17 cellular contexts compared by ENCODE assay signal in genomic region chr2:234165421-234165820, GRCh38.
DNase-seq lines count a peak whose midpoint lies in the region; ATAC-seq and TF ChIP-seq lines count a peak whose summit lies in the region.
"Had no signal": no experiment of that assay in that cellular context is flagged by ENCODE, and none has a peak within 500 bp of the region (broad histone marks: within the 10 kb centered on the region; RNA-seq: fewer than 3 reads in every experiment).

No MANE protein-coding gene starts in this region.

- H3K4me3 Mint-ChIP-seq in endodermal cell (no peak overlapping the region), naive B cell (peak overlapping the region in 6 of 8 donors; percentile 23 to 87 (median 62))

- TF ChIP-seq CTCF in BJ (IDR thresholded peaks at IDR 0.05; ENCODE audit: insufficient read depth, low read depth, low read length) (no peak), Panc1 (IDR thresholded peaks at IDR 0.05) (no peak), endodermal cell (conservative IDR thresholded peaks at IDR 0.05) (no peak), BE2C (IDR thresholded peaks at IDR 0.05; ENCODE audit: low read depth, low read length) (no peak), adrenal gland (IDR thresholded peaks at IDR 0.05) (no peak)

- POLR2A ChIA-PET in BJ (lab: Charles Lee), result no interaction called here
- POLR2A ChIA-PET in Panc1 (lab: Charles Lee), result no interaction called here

- WGBS in endodermal cell (ENCODE audit: insufficient coverage in 1 of 2, insufficient read length in 1 of 2), 2 experiments, result 39 to 90% methylated on average over 3 to 5 of the region's 5 CpGs
- 80 to 87% (median 82%) methylated on average over 5 of the region's 5 CpGs for WGBS in adrenal gland, 4 donors

- in situ Hi-C loops in Panc1 (cut with HindIII; ENCODE audit: low pct_unique_long_range_greater_than_20kb, low sequenced_read_pairs), result no loop called here

- no peaks in the 10 kb centered on the region for H3K36me3 ChIP-seq in BJ (ENCODE audit: control insufficient read depth, insufficient read depth, low read length)
- no peaks in the 10 kb centered on the region for H3K36me3 ChIP-seq in Panc1 (ENCODE audit: control insufficient read depth, insufficient read depth, low read length)
- no peaks in the 10 kb centered on the region for H3K36me3 ChIP-seq in endodermal cell (ENCODE audit: control insufficient read depth, insufficient read depth, low read length)
- no peaks in the 10 kb centered on the region for H3K36me3 ChIP-seq in BE2C
- H3K36me3 ChIP-seq in adrenal gland (replicated peaks in 1 of 2), result no peaks in the 10 kb centered on the region

- H3K27ac ChIP-seq in Panc1 (ENCODE audit: low read length), result peak overlapping the region; percentile 76; the same call in 1 of the 2 replicates
- H3K27ac ChIP-seq in endodermal cell (ENCODE audit: low read depth, low read length), result peak overlapping the region; percentile 61
- H3K27ac ChIP-seq in adrenal gland, result no peak overlapping the region
- H3K27ac ChIP-seq: foreskin keratinocyte had no signal

- intact Hi-C loops in Panc1 (cut with micrococcal nuclease; ENCODE audit: unreplicated experiment) (no loop called here), adrenal gland (cut with DNase I) (no loop called here)

- no peak for TF ChIP-seq POLR2A in adrenal gland (IDR thresholded peaks at IDR 0.05)

- BruUV-seq in Panc1 (replicated peaks; lab: Mats Ljungman, UMichigan), result no TSS peak

- H3K4me3 ChIP-seq in BJ (ENCODE audit: low read depth, low read length) (no peak overlapping the region), Panc1 (ENCODE audit: low read depth in 2 of 2, low read length in 2 of 2) (no peak overlapping the region), endodermal cell (ENCODE audit: low read length) (no peak overlapping the region), BE2C (ENCODE audit: low read depth, low read length) (no peak overlapping the region), adrenal gland (no peak overlapping the region)

- DNase-seq in BJ (ENCODE audit: low read depth) (peak; percentile 66), Panc1 (ENCODE audit: low read depth, low spot score) (no peak), endodermal cell (no peak), naive B cell (no peak), BE2C (no peak), pons (ENCODE audit: low spot score) (no peak), adrenal gland (no peak)
- DNase-seq: activated CD4-positive, alpha-beta T cell treated with anti-CD3 and anti-CD28 coated beads for 4 hours; activated T-cell treated with anti-CD3 and anti-CD28 coated beads, Interleukin-2, amount 50 U/mL, for 48 hours; amygdala; CD4-positive, CD25-positive, alpha-beta regulatory T cell; foreskin keratinocyte; immature natural killer cell; NCI-H1105 treated with DMSO at 0.1 percent for 48 hours; stimulated activated CD4-positive, alpha-beta T cell treated with anti-CD3 and anti-CD28 coated beads, Interleukin-2, amount 100 ng/mL, for 24 hours; stimulated activated CD8-positive, alpha-beta memory T cell treated with anti-CD3 and anti-CD28 coated beads, Interleukin-4, amount 100 ng/mL, for 48 hours had no signal

- H3K36me3 Mint-ChIP-seq in endodermal cell (ENCODE audit: low read depth) (no peaks in the 10 kb centered on the region), naive B cell (no peaks in the 10 kb centered on the region)

- no peak overlapping the region for H3K9ac ChIP-seq in endodermal cell (ENCODE audit: extremely low read depth, low read length, poor library complexity, severe bottlenecking)

- H3K9me3 ChIP-seq in Panc1 (ENCODE audit: control insufficient read depth, insufficient read depth, low read depth, low read length) (no peaks in the 10 kb centered on the region), endodermal cell (ENCODE audit: control insufficient read depth, low read length) (no peaks in the 10 kb centered on the region), BE2C (no peaks in the 10 kb centered on the region), adrenal gland (replicated peaks in 1 of 3) (no peaks in the 10 kb centered on the region)

- ATAC-seq in Panc1 (no peak), naive B cell (ENCODE audit: low read depth in 2 of 2) (no peak), GM19351 (IDR thresholded peaks at IDR 0.05; ENCODE audit: unreplicated experiment) (no peak)
- ATAC-seq: foreskin keratinocyte had no signal

- CTCF ChIA-PET in BJ (lab: Yijun Ruan, JAX) (interaction anchor here (0.9 to 1.3 kb wide), 3 partner anchors 9 to 335 kb away, joined by 3 read pairs; no protein-coding TSS in a partner anchor), Panc1 (lab: Charles Lee) (no interaction called here)

- H3K27ac Mint-ChIP-seq in endodermal cell (no peak overlapping the region), naive B cell (peak overlapping the region; percentile 93 to 100 (median 98))

- H3K4me1 ChIP-seq in Panc1 (ENCODE audit: control insufficient read depth, insufficient read depth, low read length) (peaks cover 24% of the 10 kb centered on the region), endodermal cell (ENCODE audit: control insufficient read depth, insufficient read depth, low read length) (peaks cover 5% of the 10 kb centered on the region), BE2C (peaks cover 11% of the 10 kb centered on the region), adrenal gland (replicated peaks in 1 of 2) (no peaks in the 10 kb centered on the region)

- H3K4me1 Mint-ChIP-seq in endodermal cell (peaks cover 19% of the 10 kb centered on the region), naive B cell (peaks cover 56 to 63% (median 56%) of the 10 kb centered on the region in 3 donors)

- H3K27me3 ChIP-seq in BJ (ENCODE audit: control insufficient read depth, insufficient read depth, low read length), result no peaks in the 10 kb centered on the region
- H3K27me3 ChIP-seq in Panc1 (ENCODE audit: control insufficient read depth, insufficient read depth, low read length), result no peaks in the 10 kb centered on the region
- H3K27me3 ChIP-seq in endodermal cell (ENCODE audit: control insufficient read depth, insufficient read depth, low read length, poor library complexity, severe bottlenecking), result no peaks in the 10 kb centered on the region
- no peaks in the 10 kb centered on the region for H3K27me3 ChIP-seq in BE2C
- no peaks in the 10 kb centered on the region for H3K27me3 ChIP-seq in adrenal gland
- H3K27me3 ChIP-seq: foreskin keratinocyte had no signal

- H3K27me3 Mint-ChIP-seq in endodermal cell (ENCODE audit: insufficient read depth), result peaks cover 3% of the 10 kb centered on the region
- peaks cover 0 to 9% (median 9%) of the 10 kb centered on the region in 3 donors for H3K27me3 Mint-ChIP-seq in naive B cell

- H3K9me3 Mint-ChIP-seq in endodermal cell, result no peaks in the 10 kb centered on the region
- H3K9me3 Mint-ChIP-seq in naive B cell, result no peaks in the 10 kb centered on the region
- H3K9me3 Mint-ChIP-seq: CD4-positive, CD25-positive, alpha-beta regulatory T cell; immature natural killer cell had no signal

Comparison
In these comparisons a context has a peak if more than half of its experiments do, and no peak if none do; other contexts are left out.
1. H3K27ac ChIP-seq: peak in Panc1 (single experiment) and endodermal cell (single experiment); none in adrenal gland (0 of 5).